In the genomic region with DNA sequence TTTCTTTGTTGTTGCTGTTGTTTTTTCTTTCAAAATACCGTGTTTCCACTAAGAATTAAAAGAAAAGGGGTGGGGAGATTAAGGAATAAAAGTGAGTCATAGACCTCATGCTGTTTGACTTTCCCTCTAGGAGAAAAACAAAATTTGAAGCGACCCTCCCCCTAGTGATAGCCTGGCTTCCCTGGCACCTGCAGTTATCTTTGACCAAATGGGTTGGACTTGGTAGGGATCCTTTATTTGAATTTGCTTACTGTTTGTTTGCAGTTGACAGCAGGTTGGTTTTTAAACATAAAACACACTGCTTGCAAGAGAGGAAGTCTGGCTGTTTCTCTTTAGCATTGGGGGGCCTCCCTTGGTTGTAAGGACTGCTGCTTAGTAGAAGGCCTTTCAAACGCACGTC, we compare ENCODE assay signal across 19 cellular contexts. TPM values are rescaled to one million over a fixed set of nuclear protein-coding genes. Genes with fewer than 3 reads are reported as not detected.
DNase-seq lines count a peak whose midpoint lies in the region; FAIRE-seq and TF ChIP-seq lines count a peak whose summit lies in the region.
"Had no signal": no experiment of that assay in that cellular context is flagged by ENCODE, and none has a peak within 500 bp of the region (broad histone marks: within the 10 kb centered on the region; RNA-seq: fewer than 3 reads in every experiment).

No MANE protein-coding gene starts in this region.

- peak; percentile 81 for FAIRE-seq in H1 (lab: Jason Lieb, UNC)
- FAIRE-seq: GM18507 had no signal

- no peak for TF ChIP-seq CTCF in H1 (IDR thresholded peaks at IDR 0.05; ENCODE audit: control extremely low read depth in 1 of 3, insufficient read depth in 1 of 3, low read depth in 1 of 3, low read length in 3 of 3)
- no peak for TF ChIP-seq CTCF in neural crest cell (conservative IDR thresholded peaks at IDR 0.05)
- TF ChIP-seq CTCF in osteocyte (IDR thresholded peaks at IDR 0.05) = no peak

- H3K18ac ChIP-seq in H1 (ENCODE audit: extremely low read depth, low read length) = no peak overlapping the region

- H2BK20ac ChIP-seq in H1 (ENCODE audit: low read length) = no peak overlapping the region

- H3K79me1 ChIP-seq in H1 (ENCODE audit: low read depth, low read length) = no peaks in the 10 kb centered on the region

- H4K91ac ChIP-seq in H1 (replicated peaks; ENCODE audit: insufficient read length, low read length) = peak overlapping the region; percentile 39

- no peak overlapping the region for H4K8ac ChIP-seq in H1 (ENCODE audit: extremely low read depth, insufficient read depth, low read length)

- H3K27me3 ChIP-seq in HUES64 (ENCODE audit: insufficient read depth, low read length) (peaks cover 86% of the 10 kb centered on the region), H1 (replicated peaks in 1 of 4; ENCODE audit: control insufficient read depth in 3 of 4, extremely low read depth in 1 of 4, insufficient read depth in 3 of 4, low read length in 3 of 4) (peaks cover 2 to 52% (median 41%) of the 10 kb centered on the region in 4 experiments)

- no peak overlapping the region for H2AK5ac ChIP-seq in H1 (ENCODE audit: low read depth, low read length)

- H4K5ac ChIP-seq in H1 (ENCODE audit: insufficient read length, low read depth, low read length) = no peak overlapping the region

- 3% methylated on average over 3 of the region's 4 CpGs for WGBS in HUES64
- 1% methylated on average over 4 of the region's 4 CpGs; no CpG with 5 or more reads in 1 of the 2 experiments for WGBS in H1 (ENCODE audit: extremely low coverage in 1 of 2, insufficient coverage in 1 of 2, insufficient read length in 1 of 2, insufficient replicate concordance in 2 of 2, low coverage in 1 of 2, low lambda C conversion rate in 2 of 2, missing lambda C conversion rate in 1 of 2), 2 experiments

- H3K27ac ChIP-seq in HUES64 (ENCODE audit: low read depth, low read length) (peak overlapping the region; percentile 42; the same call in 1 of the 2 replicates), H1 (ENCODE audit: low read depth, low read length) (no peak overlapping the region)
- H3K27ac ChIP-seq: 22Rv1 had no signal

- H3K4me3 ChIP-seq in HUES64 (ENCODE audit: low read length) (peak overlapping the region; percentile 47), H1 (ENCODE audit: extremely low read depth in 1 of 4, insufficient read depth in 2 of 4, low read depth in 3 of 4, low read length in 4 of 4) (peak overlapping the region in 1 of 4 experiments; percentile 83; a peak in 4 of 8 replicates)

- H3K4ac ChIP-seq in H1 (replicated peaks; ENCODE audit: insufficient read length, low read depth, low read length) = no peak overlapping the region

- no peak overlapping the region for H3K9ac ChIP-seq in HUES64 (ENCODE audit: low read depth, low read length)
- no peak overlapping the region for H3K9ac ChIP-seq in H1 (replicated peaks in 1 of 4; ENCODE audit: extremely low read depth in 1 of 4, low read depth in 3 of 4, low read length in 3 of 4)

- no peak overlapping the region for H2BK5ac ChIP-seq in H1 (ENCODE audit: low read depth, low read length)

- H3K23ac ChIP-seq in H1 (ENCODE audit: insufficient read length) = no peak overlapping the region

- no peak overlapping the region for H2BK120ac ChIP-seq in H1 (replicated peaks; ENCODE audit: low read depth, low read length)

- no peak overlapping the region for H2BK15ac ChIP-seq in H1 (ENCODE audit: low read length)

- H3K27me3 Mint-ChIP-seq in neural crest cell (ENCODE audit: low read depth) = peaks cover 95% of the 10 kb centered on the region
- H3K27me3 Mint-ChIP-seq in osteocyte (ENCODE audit: unreplicated experiment) = peaks cover 62% of the 10 kb centered on the region

- H3K4me1 ChIP-seq in HUES64 (ENCODE audit: insufficient read depth, low read length) = peaks cover 48% of the 10 kb centered on the region
- peaks cover 10 to 26% (median 24%) of the 10 kb centered on the region in 4 experiments; a peak in 6 of 7 replicates for H3K4me1 ChIP-seq in H1 (replicated peaks in 1 of 4; ENCODE audit: control insufficient read depth in 3 of 4, insufficient read depth in 4 of 4, low read length in 3 of 4)

- no peaks in the 10 kb centered on the region for H3K9me3 ChIP-seq in HUES64 (ENCODE audit: insufficient read depth, low read depth, low read length)
- no peaks in the 10 kb centered on the region for H3K9me3 ChIP-seq in H1 (ENCODE audit: insufficient read depth in 2 of 2, low read depth in 1 of 2, low read length in 1 of 2)

- no peak overlapping the region for H2AFZ ChIP-seq in H1 (ENCODE audit: low read length)

- no peak for TF ChIP-seq POLR2A in H1 (IDR thresholded peaks at IDR 0.05; ENCODE audit: control extremely low read depth in 1 of 2, low read depth in 2 of 2, low read length in 2 of 2)

- no peaks in the 10 kb centered on the region for H4K20me1 ChIP-seq in H1 (replicated peaks in 1 of 2; ENCODE audit: control insufficient read depth in 1 of 2, insufficient read depth in 2 of 2, low read length in 2 of 2)

- peak overlapping the region; percentile 87 to 92 for H3K4me2 ChIP-seq in H1 (ENCODE audit: insufficient read depth in 1 of 2, low read depth in 2 of 2, low read length in 2 of 2)

- H3K4me3 Mint-ChIP-seq in neural crest cell (peak overlapping the region; percentile 15), osteocyte (ENCODE audit: unreplicated experiment) (no peak overlapping the region)
- H3K4me3 Mint-ChIP-seq: HFFc6 had no signal

- no peak overlapping the region for H3K27ac Mint-ChIP-seq in neural crest cell (ENCODE audit: unreplicated experiment)
- H3K27ac Mint-ChIP-seq in osteocyte (ENCODE audit: unreplicated experiment) = no peak overlapping the region
- H3K27ac Mint-ChIP-seq: CD4-positive, alpha-beta memory T cell; HFFc6 had no signal

- peaks cover 0 to 10% of the 10 kb centered on the region in 2 experiments; a peak in 1 of 4 replicates for H3K79me2 ChIP-seq in H1 (ENCODE audit: control insufficient read depth in 1 of 2, insufficient read depth in 2 of 2, low read length in 2 of 2)

- H3K14ac ChIP-seq in H1 (ENCODE audit: insufficient read length) = no peak overlapping the region

- H2BK12ac ChIP-seq in H1 (ENCODE audit: low read depth, low read length) = peak overlapping the region; percentile 84; the same call in 1 of the 2 replicates

- H3K36me3 Mint-ChIP-seq in neural crest cell (ENCODE audit: low read depth) (no peaks in the 10 kb centered on the region), osteocyte (ENCODE audit: unreplicated experiment) (no peaks in the 10 kb centered on the region)
- H3K36me3 Mint-ChIP-seq: CD4-positive, alpha-beta memory T cell had no signal

- H3K9me3 Mint-ChIP-seq in neural crest cell = no peaks in the 10 kb centered on the region
- H3K9me3 Mint-ChIP-seq in osteocyte (ENCODE audit: unreplicated experiment) = no peaks in the 10 kb centered on the region

- no peak overlapping the region for H3K56ac ChIP-seq in H1 (replicated peaks; ENCODE audit: insufficient read length, low read depth, low read length)

- TF ChIP-seq RAD21 in H1 (IDR thresholded peaks at IDR 0.05 in 1 of 2, conservative IDR thresholded peaks at IDR 0.05 in 1 of 2; ENCODE audit: low read depth in 2 of 2, low read length in 2 of 2) = no peak

- CTCF ChIA-PET in H1 (lab: Charles Lee; ENCODE audit: partially characterized antibody) = no interaction called here

- DNase-seq in NCI-H146 (lab: John Stamatoyannopoulos, UW) (peak; percentile 7), NCI-H146 treated with DMSO at 0.1 percent for 48 hours (lab: John Stamatoyannopoulos, UW; ENCODE audit: unreplicated experiment) (no peak), H1 (ENCODE audit: low read depth in 1 of 2, low spot score in 2 of 2) (no peak), neural crest cell (ENCODE audit: low read depth, low spot score) (no peak), osteocyte (ENCODE audit: extremely low spot score, unreplicated experiment) (no peak), H4 (ENCODE audit: low spot score) (no peak), NOMO-1 treated with DMSO at 0.1 percent for 48 hours (lab: John Stamatoyannopoulos, UW; ENCODE audit: unreplicated experiment) (no peak)
- DNase-seq: CD4-positive, alpha-beta memory T cell; DMS79; HFFc6; NCI-H1930; NCI-H2171 treated with DMSO at 0.1 percent for 48 hours; NCI-H510A treated with DMSO at 0.1 percent for 48 hours; RPMI8226; SIG-M5 had no signal

- H3K4me1 Mint-ChIP-seq in neural crest cell (no peaks in the 10 kb centered on the region), osteocyte (ENCODE audit: unreplicated experiment) (no peaks in the 10 kb centered on the region)

- peaks cover 30% of the 10 kb centered on the region for H3K23me2 ChIP-seq in H1 (ENCODE audit: low read depth, low read length)

- H3K36me3 ChIP-seq in HUES64 (ENCODE audit: insufficient read depth, low read length) (peaks cover 17% of the 10 kb centered on the region), H1 (ENCODE audit: control insufficient read depth in 2 of 4, insufficient read depth in 4 of 4, low read length in 3 of 4) (peaks cover 6 to 15% (median 7%) of the 10 kb centered on the region in 4 experiments)

- POLR2A ChIA-PET in H1 (lab: Charles Lee; ENCODE audit: partially characterized antibody) = interaction anchor here (5.4 kb wide), 1 partner anchor 10 kb away, joined by 71 read pairs; a partner anchor contains a TSS

- TF ChIP-seq EP300 in H1 (IDR thresholded peaks at IDR 0.05; ENCODE audit: borderline replicate concordance in 1 of 2, low read depth in 2 of 2, low read length in 2 of 2) = no peak

TF ChIP-seq in H1, 55 proteins besides CTCF, POLR2A, EP300 and RAD21 (continues in another document):
- TF ChIP-seq JUND (IDR thresholded peaks at IDR 0.05; ENCODE audit: low read length) (peak; percentile 92), NRF1 (IDR thresholded peaks at IDR 0.05; ENCODE audit: low read depth, low read length) (no peak)
- TF ChIP-seq, protein P1, sequence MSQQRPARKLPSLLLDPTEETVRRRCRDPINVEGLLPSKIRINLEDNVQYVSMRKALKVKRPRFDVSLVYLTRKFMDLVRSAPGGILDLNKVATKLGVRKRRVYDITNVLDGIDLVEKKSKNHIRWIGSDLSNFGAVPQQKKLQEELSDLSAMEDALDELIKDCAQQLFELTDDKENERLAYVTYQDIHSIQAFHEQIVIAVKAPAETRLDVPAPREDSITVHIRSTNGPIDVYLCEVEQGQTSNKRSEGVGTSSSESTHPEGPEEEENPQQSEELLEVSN (IDR thresholded peaks at IDR 0.05) = peak; percentile 18; the same call in 1 of the 2 replicates

RNA-seq across cellular contexts. Expression of a gene that starts 14.0 kb away (rescaled TPM):
- polyA plus RNA-seq in HUES64 (2013, experiment 1 of 2) = 58.2 TPM
- polyA plus RNA-seq in HUES64 (2013, experiment 2 of 2) = 51.9 TPM
- total RNA-seq in H1 (2021; fragmentation: NEBNext Ultra II Directional; extraction: Animal tissue kit (Norgen Biotek cat#: 25700)) = 33.9 and 37.6 TPM in 2 replicates
- polyA plus RNA-seq in H1 (2011; rRNA removed) = 145 and 155 TPM in 2 replicates
- 128 TPM for polyA plus RNA-seq in H1 (2011; cell fraction: cytosol; rRNA removed)
- polyA plus RNA-seq in H1 (2011; cell fraction: nucleus; rRNA removed) = 155 TPM
- 87.4 to 98.7 TPM (median 90.9 TPM) in 4 replicates for polyA plus RNA-seq in H1 (2012, experiment 1 of 2)
- polyA plus RNA-seq in H1 (2012, experiment 2 of 2) = 20.6 TPM
- 14.9 TPM for polyA plus RNA-seq in H1 (2013, experiment 1 of 2)
- 12.8 TPM for polyA plus RNA-seq in H1 (2013, experiment 2 of 2)
- 345 and 397 TPM in 2 replicates for polyA minus RNA-seq in H1 (2011; rRNA and poly(A)+ RNA removed)
- 105 TPM for polyA minus RNA-seq in H1 (2011; cell fraction: cytosol; rRNA and poly(A)+ RNA removed)
- polyA minus RNA-seq in H1 (2011; cell fraction: nucleus; rRNA and poly(A)+ RNA removed) = 216 TPM
- 0.77 and 0.84 TPM in 2 replicates for total RNA-seq in neural crest cell
- not detected in 2 replicates for total RNA-seq in osteocyte
- not detected in 2 replicates for total RNA-seq in H4 (2014; rRNA removed; shearing (Covaris generic))
- total RNA-seq: CD4-positive, alpha-beta memory T cell; HFFc6 had no signal
- polyA plus RNA-seq: BJ; CD4-positive, alpha-beta memory T cell had no signal

Comparison
In these comparisons a context has a peak if more than half of its experiments do, and no peak if none do; other contexts are left out.
1. RNA of a gene that starts 14.0 kb away (total RNA-seq): 33.9 to 37.6 TPM in H1; 0.77 to 0.84 TPM in neural crest cell, not detected in osteocyte and not detected in H4; every median in the first group is over 10 times any median in the second.